37 cellular contexts compared by ENCODE assay signal in the genomic region with DNA sequence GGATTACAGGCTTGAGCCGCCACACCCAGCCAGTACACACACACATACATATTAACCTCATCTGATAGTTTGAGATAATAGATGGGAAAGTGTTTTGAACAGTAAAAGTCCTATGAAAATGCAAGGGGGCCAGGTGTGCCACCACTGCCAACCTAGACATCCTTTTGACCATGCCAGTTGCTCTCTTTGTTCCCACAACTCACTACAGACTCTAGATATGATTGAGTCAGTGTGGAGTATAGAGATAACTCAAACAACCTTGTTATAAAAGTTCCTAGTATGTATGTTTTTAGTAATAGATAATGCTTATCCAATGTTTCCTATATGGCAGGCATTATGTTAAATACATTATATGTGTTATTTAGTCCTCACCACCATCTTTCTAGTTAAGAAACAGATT.
"Had no signal": no experiment of that assay in that cellular context is flagged by ENCODE, and none has a peak within 500 bp of the region (broad histone marks: within the 10 kb centered on the region; RNA-seq: fewer than 3 reads in every experiment).

No MANE protein-coding gene starts in this region.

- H3K27me3 Mint-ChIP-seq: activated B cell treated with CpG ODN at 0.5 μM for 24 hours; activated CD4-positive, alpha-beta memory T cell treated with anti-CD3 and anti-CD28 coated beads for 36 hours; activated CD8-positive, alpha-beta T cell treated with anti-CD3 and anti-CD28 coated beads for 36 hours; activated naive CD4-positive, alpha-beta T cell treated with anti-CD3 and anti-CD28 coated beads, Interleukin-2, amount 10 ng/mL, durations not matched to agents 7 days and 5 days; activated naive CD4-positive, alpha-beta T cell treated with anti-CD3 and anti-CD28 coated beads, Interleukin-2, amount 50 U/mL, for 24 hours; activated naive CD8-positive, alpha-beta T cell; activated naive CD8-positive, alpha-beta T cell treated with anti-CD3 and anti-CD28 coated beads, Interleukin-2, amount 10 ng/mL, durations not matched to agents 7 days and 5 days; activated naive CD8-positive, alpha-beta T cell treated with anti-CD3 and anti-CD28 coated beads, Interleukin-2, amount 50 U/mL, for 24 hours; brain; central memory CD8-positive, alpha-beta T cell had no signal

- H3K36me3 Mint-ChIP-seq: activated CD4-positive, alpha-beta memory T cell treated with anti-CD3 and anti-CD28 coated beads for 36 hours; activated naive CD4-positive, alpha-beta T cell treated with anti-CD3 and anti-CD28 coated beads, Interleukin-2, amount 10 ng/mL, durations not matched to agents 7 days and 5 days had no signal

- H3K4me3 ChIP-seq: ascending aorta, cardiac muscle cell had no signal

- H3K36me3 ChIP-seq: cardiac muscle cell had no signal

- DNase-seq: activated B cell treated with CpG ODN at 0.5 μM for 24 hours; activated CD4-positive, alpha-beta memory T cell treated with anti-CD3 and anti-CD28 coated beads for 36 hours; activated CD4-positive, alpha-beta T cell treated with anti-CD3 and anti-CD28 coated beads for 4 hours; activated CD4-positive, alpha-beta T cell treated with anti-CD3 and anti-CD28 coated beads, Interleukin-2, amount 10 ng/mL, durations not matched to agents 24 days and 14 days; activated CD4-positive, alpha-beta T cell treated with anti-CD3 and anti-CD28 coated beads, Interleukin-2, amount 50 U/mL, for 1 hour; activated CD4-positive, alpha-beta T cell treated with anti-CD3 and anti-CD28 coated beads, Interleukin-2, amount 50 U/mL, for 4 hours; activated CD4-positive, CD25-positive, alpha-beta regulatory T cell treated with anti-CD3 and anti-CD28 coated beads, Interleukin-2, amount 50 U/mL, for 72 hours; activated CD8-positive, alpha-beta memory T cell treated with anti-CD3 and anti-CD28 coated beads, Interleukin-2, amount 50 U/mL, for 4 hours; activated CD8-positive, alpha-beta T cell treated with anti-CD3 and anti-CD28 coated beads for 36 hours; activated effector memory CD4-positive, alpha-beta T cell treated with Interleukin-2 at 50 U/mL for 16 hours; activated gamma-delta T cell; activated naive CD4-positive, alpha-beta T cell treated with anti-CD3 and anti-CD28 coated beads, Interleukin-2, amount 10 ng/mL, durations not matched to agents 7 days and 5 days; activated naive CD4-positive, alpha-beta T cell treated with Interleukin-2 at 50 U/mL for 16 hours; activated naive CD8-positive, alpha-beta T cell treated with anti-CD3 and anti-CD28 coated beads, Interleukin-2, amount 10 ng/mL, durations not matched to agents 7 days and 5 days; activated naive CD8-positive, alpha-beta T cell treated with anti-CD3 and anti-CD28 coated beads, Interleukin-2, amount 50 U/mL, for 24 hours; activated T-cell treated with anti-CD3 and anti-CD28 coated beads for 4 hours; activated T-cell treated with anti-CD3 and anti-CD28 coated beads, Interleukin-2, amount 50 U/mL, for 1 hour; activated T-cell treated with anti-CD3 and anti-CD28 coated beads, Interleukin-2, amount 50 U/mL, for 48 hours; amygdala; anterior cingulate cortex; caudate nucleus; cerebellar nuclear complex; SW 1271; T-helper 1 cell; T-helper 2 cell; T-helper 9 cell had no signal

- H3K9me3 Mint-ChIP-seq: activated B cell treated with CpG ODN at 0.5 μM for 24 hours; activated CD4-positive, alpha-beta memory T cell treated with anti-CD3 and anti-CD28 coated beads for 36 hours; activated CD4-positive, alpha-beta T cell treated with anti-CD3 and anti-CD28 coated beads, Interleukin-2, amount 10 ng/mL, durations not matched to agents 24 days and 14 days; activated CD8-positive, alpha-beta T cell treated with anti-CD3 and anti-CD28 coated beads for 36 hours; activated naive CD4-positive, alpha-beta T cell treated with anti-CD3 and anti-CD28 coated beads, Interleukin-2, amount 10 ng/mL, durations not matched to agents 7 days and 5 days; activated naive CD4-positive, alpha-beta T cell treated with anti-CD3 and anti-CD28 coated beads, Interleukin-2, amount 50 U/mL, for 24 hours; activated naive CD8-positive, alpha-beta T cell treated with anti-CD3 and anti-CD28 coated beads, Interleukin-2, amount 10 ng/mL, durations not matched to agents 7 days and 5 days; activated naive CD8-positive, alpha-beta T cell treated with anti-CD3 and anti-CD28 coated beads, Interleukin-2, amount 50 U/mL, for 24 hours; activated T-helper 1 cell treated with anti-CD3 and anti-CD28 coated beads, Interleukin-12 subunit alpha, Interleukin-12 subunit beta, Interleukin-2, Interleukin-4 antibody, amounts not matched to agents 30 ng/mL and 10 ng/mL and 1 ng/mL, durations not matched to agents 14 hours and 24 hours and 36 hours; activated T-helper 2 cell treated with anti-CD3 and anti-CD28 coated beads, Interferon-gamma antibody, Interleukin-2, Interleukin-4, amounts not matched to agents 10 μg/mL and 5 μg/mL and 100 μg/mL, durations not matched to agents 14 hours and 24 hours and 36 hours; brain; central memory CD8-positive, alpha-beta T cell; T-helper 1 cell treated with Interleukin-12 subunit alpha and Interleukin-12 subunit beta and Interleukin-4 antibody, amounts not matched to agents 30 μg/mL and 1 μg/mL, for 36 hours; T-helper 2 cell treated with Interferon-gamma antibody and Interleukin-4, amounts not matched to agents 5 μg/mL and 100 μg/mL, for 36 hours had no signal

- H3K27ac Mint-ChIP-seq: activated B cell treated with CpG ODN at 0.5 μM for 24 hours; activated CD4-positive, alpha-beta memory T cell treated with anti-CD3 and anti-CD28 coated beads for 36 hours; activated CD4-positive, alpha-beta T cell treated with anti-CD3 and anti-CD28 coated beads, Interleukin-2, amount 10 ng/mL, durations not matched to agents 24 days and 14 days; activated CD8-positive, alpha-beta T cell treated with anti-CD3 and anti-CD28 coated beads for 36 hours; activated naive CD4-positive, alpha-beta T cell treated with anti-CD3 and anti-CD28 coated beads, Interleukin-2, amount 10 ng/mL, durations not matched to agents 7 days and 5 days; activated naive CD4-positive, alpha-beta T cell treated with anti-CD3 and anti-CD28 coated beads, Interleukin-2, amount 50 U/mL, for 24 hours; activated naive CD8-positive, alpha-beta T cell; activated naive CD8-positive, alpha-beta T cell treated with anti-CD3 and anti-CD28 coated beads, Interleukin-2, amount 10 ng/mL, durations not matched to agents 7 days and 5 days; activated naive CD8-positive, alpha-beta T cell treated with anti-CD3 and anti-CD28 coated beads, Interleukin-2, amount 50 U/mL, for 24 hours; activated T-helper 1 cell treated with anti-CD3 and anti-CD28 coated beads, Interleukin-12 subunit alpha, Interleukin-12 subunit beta, Interleukin-2, Interleukin-4 antibody, amounts not matched to agents 30 ng/mL and 10 ng/mL and 1 ng/mL, durations not matched to agents 14 hours and 24 hours and 36 hours; activated T-helper 2 cell treated with anti-CD3 and anti-CD28 coated beads, Interferon-gamma antibody, Interleukin-2, Interleukin-4, amounts not matched to agents 10 μg/mL and 5 μg/mL and 100 μg/mL, durations not matched to agents 14 hours and 24 hours and 36 hours; brain; T-helper 1 cell treated with Interleukin-12 subunit alpha and Interleukin-12 subunit beta and Interleukin-4 antibody, amounts not matched to agents 30 μg/mL and 1 μg/mL, for 36 hours; T-helper 2 cell treated with Interferon-gamma antibody and Interleukin-4, amounts not matched to agents 5 μg/mL and 100 μg/mL, for 36 hours had no signal

- H3K4me1 Mint-ChIP-seq: brain had no signal

- H3K9me3 ChIP-seq: ascending aorta had no signal

- H3K27me3 ChIP-seq: ascending aorta, cardiac muscle cell had no signal

- H3K27ac ChIP-seq: ascending aorta, cardiac muscle cell, VCaP had no signal

- ATAC-seq: activated CD8-positive, alpha-beta T cell treated with anti-CD3 and anti-CD28 coated beads for 36 hours; activated naive CD8-positive, alpha-beta T cell treated with anti-CD3 and anti-CD28 coated beads, Interleukin-2, amount 50 U/mL, for 24 hours had no signal

- H3K4me3 Mint-ChIP-seq: activated B cell treated with CpG ODN at 0.5 μM for 24 hours; activated CD4-positive, alpha-beta memory T cell treated with anti-CD3 and anti-CD28 coated beads for 36 hours; activated CD4-positive, alpha-beta T cell treated with anti-CD3 and anti-CD28 coated beads, Interleukin-2, amount 10 ng/mL, durations not matched to agents 24 days and 14 days; activated CD8-positive, alpha-beta T cell treated with anti-CD3 and anti-CD28 coated beads for 36 hours; activated naive CD4-positive, alpha-beta T cell treated with anti-CD3 and anti-CD28 coated beads, Interleukin-2, amount 10 ng/mL, durations not matched to agents 7 days and 5 days; activated naive CD4-positive, alpha-beta T cell treated with anti-CD3 and anti-CD28 coated beads, Interleukin-2, amount 50 U/mL, for 24 hours; activated naive CD8-positive, alpha-beta T cell; activated naive CD8-positive, alpha-beta T cell treated with anti-CD3 and anti-CD28 coated beads, Interleukin-2, amount 10 ng/mL, durations not matched to agents 7 days and 5 days; activated naive CD8-positive, alpha-beta T cell treated with anti-CD3 and anti-CD28 coated beads, Interleukin-2, amount 50 U/mL, for 24 hours; activated T-helper 1 cell treated with anti-CD3 and anti-CD28 coated beads, Interleukin-12 subunit alpha, Interleukin-12 subunit beta, Interleukin-2, Interleukin-4 antibody, amounts not matched to agents 30 ng/mL and 10 ng/mL and 1 ng/mL, durations not matched to agents 14 hours and 24 hours and 36 hours; brain; central memory CD8-positive, alpha-beta T cell; T-helper 1 cell treated with Interleukin-12 subunit alpha and Interleukin-12 subunit beta and Interleukin-4 antibody, amounts not matched to agents 30 μg/mL and 1 μg/mL, for 36 hours; T-helper 2 cell treated with Interferon-gamma antibody and Interleukin-4, amounts not matched to agents 5 μg/mL and 100 μg/mL, for 36 hours had no signal

- H3K4me1 ChIP-seq: ascending aorta had no signal
